1 cellular context compared by ENCODE assay signal in genomic region chr2:202009019-202009481, GRCh38.
TF ChIP-seq lines count a peak whose summit lies in the region.

No MANE protein-coding gene starts in this region.

TF ChIP-seq in H1, 55 proteins besides CTCF, POLR2A, EP300 and RAD21 (continued from another document):
- TF ChIP-seq RXRA (IDR thresholded peaks at IDR 0.05; ENCODE audit: insufficient read depth, low read depth, low read length) (no peak), TCF12 (IDR thresholded peaks at IDR 0.05; ENCODE audit: low read depth, low read length) (no peak), USF2 (IDR thresholded peaks at IDR 0.05; ENCODE audit: low read length) (no peak), SUZ12 (IDR thresholded peaks at IDR 0.05; ENCODE audit: low read length) (no peak), BCL11A (IDR thresholded peaks at IDR 0.05; ENCODE audit: low read depth in 2 of 2, low read length in 2 of 2) (no peak), CHD7 (IDR thresholded peaks at IDR 0.05; ENCODE audit: insufficient replicate concordance, low read length) (no peak), EZH2 (IDR thresholded peaks at IDR 0.05; ENCODE audit: low read depth, low read length, severe bottlenecking) (no peak), MAFK (IDR thresholded peaks at IDR 0.05; ENCODE audit: low read depth, low read length) (no peak)
